ENCODE assay signal across 24 cellular contexts in the genomic region with DNA sequence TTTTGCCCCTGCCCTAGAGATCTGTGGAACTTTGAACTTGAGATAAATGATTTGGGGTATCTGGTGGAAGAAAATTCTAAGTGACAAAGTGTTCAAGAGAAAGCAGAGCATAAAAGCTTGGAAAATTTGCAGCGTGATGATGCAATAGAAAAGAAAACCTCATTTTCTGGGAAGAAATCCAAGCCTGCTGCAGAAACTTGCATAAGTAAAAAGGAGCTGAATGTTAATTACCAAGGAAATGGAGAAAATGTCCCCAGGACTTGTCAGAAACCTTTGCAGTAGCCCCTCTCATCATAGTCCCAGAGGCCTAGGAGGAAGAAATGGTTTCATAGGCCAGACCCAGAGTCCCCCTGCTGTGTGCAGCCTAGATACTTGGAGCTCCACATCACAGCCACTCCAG.
DNase-seq lines count a peak whose midpoint lies in the region; TF ChIP-seq lines count a peak whose summit lies in the region.
"Had no signal": no experiment of that assay in that cellular context is flagged by ENCODE, and none has a peak within 500 bp of the region (broad histone marks: within the 10 kb centered on the region; RNA-seq: fewer than 3 reads in every experiment).

No MANE protein-coding gene starts in this region.

- H3K9me3 Mint-ChIP-seq in brain = peaks cover 0 to 23% (median 0%) of the 10 kb centered on the region in 5 experiments

- no peak for TF ChIP-seq CTCF in brain (conservative IDR thresholded peaks at IDR 0.05)

- no peaks in the 10 kb centered on the region for H3K36me3 Mint-ChIP-seq in brain
- H3K36me3 Mint-ChIP-seq: memory B cell; stimulated activated naive B cell treated with anti-CD40 and anti-IgM and Interleukin-4, amounts not matched to agents 10 μg/mL and 1 μg/mL and 100 μg/mL, for 72 hours had no signal

- H3K27ac Mint-ChIP-seq in brain = peak overlapping the region in 3 of 5 experiments; percentile 11 to 38 (median 12)
- H3K27ac Mint-ChIP-seq: activated CD8-positive, alpha-beta T cell treated with anti-CD3 and anti-CD28 coated beads for 36 hours; activated naive CD4-positive, alpha-beta T cell treated with anti-CD3 and anti-CD28 coated beads for 36 hours; activated T-cell treated with anti-CD3 and anti-CD28 coated beads, Interleukin-2, amount 50 U/mL, for 24 hours; H9; memory B cell; naive thymus-derived CD4-positive, alpha-beta T cell; stimulated activated naive B cell treated with anti-CD40 and anti-IgM and Interleukin-4, amounts not matched to agents 10 μg/mL and 1 μg/mL and 100 μg/mL, for 72 hours had no signal

- DNase-seq in HS-5 (ENCODE audit: low read depth) (peak; percentile 34), globus pallidus (ENCODE audit: low spot score) (peak; percentile 7), superior temporal gyrus (ENCODE audit: extremely low spot score) (peak; percentile 68), NCI-H2107 (lab: John Stamatoyannopoulos, UW) (no peak), HCEC 1CT (no peak), GM19238 (ENCODE audit: insufficient read length, low spot score) (no peak)
- DNase-seq: activated CD4-positive, CD25-positive, alpha-beta regulatory T cell; activated CD8-positive, alpha-beta T cell treated with anti-CD3 and anti-CD28 coated beads for 36 hours; activated naive CD4-positive, alpha-beta T cell treated with anti-CD3 and anti-CD28 coated beads for 36 hours; activated T-cell treated with anti-CD3 and anti-CD28 coated beads, Interleukin-2, amount 50 U/mL, for 24 hours; AML-193; effector memory CD4-positive, alpha-beta T cell; H9; Karpas-422; naive thymus-derived CD4-positive, alpha-beta T cell; NCI-H1105; NCI-H510A; NK-92 treated with Interleukin-12 subunit alpha and Interleukin-12 subunit beta, amount 100 ng/mL, for 24 hours; ovary; stimulated activated CD4-positive, alpha-beta T cell treated with anti-CD3 and anti-CD28 coated beads, Interleukin-1b, Interleukin-23, amount 100 ng/mL, for 48 hours; stimulated activated naive B cell treated with anti-CD40 and anti-IgM and Interleukin-4, amounts not matched to agents 10 μg/mL and 1 μg/mL and 100 μg/mL, for 72 hours; tibial artery had no signal

- H3K4me1 Mint-ChIP-seq in brain = peaks cover 12% of the 10 kb centered on the region
- H3K4me1 Mint-ChIP-seq: H9; memory B cell; naive thymus-derived CD4-positive, alpha-beta T cell; stimulated activated naive B cell treated with anti-CD40 and anti-IgM and Interleukin-4, amounts not matched to agents 10 μg/mL and 1 μg/mL and 100 μg/mL, for 72 hours had no signal

- H3K4me3 Mint-ChIP-seq in brain = no peak overlapping the region
- H3K4me3 Mint-ChIP-seq: activated CD8-positive, alpha-beta T cell treated with anti-CD3 and anti-CD28 coated beads for 36 hours; activated naive CD4-positive, alpha-beta T cell treated with anti-CD3 and anti-CD28 coated beads for 36 hours; activated T-cell treated with anti-CD3 and anti-CD28 coated beads, Interleukin-2, amount 50 U/mL, for 24 hours; H9; memory B cell; naive thymus-derived CD4-positive, alpha-beta T cell; stimulated activated naive B cell treated with anti-CD40 and anti-IgM and Interleukin-4, amounts not matched to agents 10 μg/mL and 1 μg/mL and 100 μg/mL, for 72 hours had no signal

- H3K27me3 Mint-ChIP-seq in brain = no peaks in the 10 kb centered on the region
- H3K27me3 Mint-ChIP-seq: stimulated activated naive B cell treated with anti-CD40 and anti-IgM and Interleukin-4, amounts not matched to agents 10 μg/mL and 1 μg/mL and 100 μg/mL, for 72 hours had no signal

Comparison
In these comparisons a context has a peak if more than half of its experiments do, and no peak if none do; other contexts are left out.
1. DNase-seq: peak in HS-5 (single experiment), globus pallidus (single experiment) and superior temporal gyrus (single experiment); none in NCI-H2107 (single experiment), HCEC 1CT (single experiment) and GM19238 (single experiment).